ENCODE assay signal across 8 cellular contexts in the genomic region with DNA sequence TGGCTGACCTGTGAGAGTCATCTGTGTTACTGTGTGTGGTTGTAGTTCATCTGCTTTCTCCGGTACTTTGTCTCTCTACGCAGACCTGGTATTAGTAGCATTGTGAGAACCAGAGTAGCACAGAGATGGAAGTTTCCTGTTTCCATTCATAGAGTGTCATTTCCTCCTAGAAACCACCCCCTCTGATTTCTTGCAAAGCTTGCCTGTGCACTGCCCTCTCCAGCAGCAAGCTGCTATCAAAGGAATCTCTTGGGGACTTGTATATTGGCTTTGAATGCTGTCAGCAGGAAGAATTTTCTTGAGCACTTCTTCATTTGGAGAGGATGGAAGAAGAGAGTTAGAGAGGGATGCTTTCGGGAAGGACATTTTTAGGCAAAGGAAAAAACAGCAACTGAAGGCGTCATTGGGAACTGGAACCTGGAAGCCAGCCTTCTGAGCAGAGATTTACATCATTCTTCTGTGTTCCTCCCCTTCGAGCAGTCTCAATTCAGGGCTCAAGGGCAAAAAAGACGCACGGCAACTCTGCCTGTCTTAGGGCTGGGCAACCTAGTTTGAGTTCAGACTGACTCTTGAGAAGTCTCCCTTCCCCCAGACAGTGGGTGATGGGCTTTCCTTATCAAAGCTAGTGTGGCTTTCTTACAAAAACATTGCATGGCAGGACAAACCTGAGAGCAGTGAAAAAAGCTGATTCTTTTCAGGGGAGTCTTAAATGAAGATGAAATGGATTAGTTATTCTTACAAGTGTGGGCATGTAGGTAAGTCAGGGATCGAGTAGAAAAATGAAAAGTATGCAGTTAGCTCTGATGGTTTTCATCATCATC.
DNase-seq lines count a peak whose midpoint lies in the region; ATAC-seq and TF ChIP-seq lines count a peak whose summit lies in the region.

No MANE protein-coding gene starts in this region.

- H3K36me3 Mint-ChIP-seq in Caco-2 (ENCODE audit: insufficient read depth, unreplicated experiment), result peaks cover 7% of the 10 kb centered on the region

- H3K27ac ChIP-seq in SK-N-SH (ENCODE audit: low read depth in 2 of 2, low read length in 1 of 2) (peak overlapping the region in 1 of 2 experiments; percentile 83; a peak in 2 of 4 replicates), heart left ventricle (peak overlapping the region; percentile 43 to 88 (median 74)), testis (peak overlapping the region; percentile 47 to 69)

- peak overlapping the region; percentile 77 for H3K27ac Mint-ChIP-seq in Caco-2 (ENCODE audit: unreplicated experiment)

- H3K27me3 Mint-ChIP-seq in Caco-2 (ENCODE audit: insufficient read depth, unreplicated experiment), result no peaks in the 10 kb centered on the region

- no peaks in the 10 kb centered on the region for H3K9me2 ChIP-seq in SK-N-SH

- no peak for TF ChIP-seq RAD21 in SK-N-SH (IDR thresholded peaks at IDR 0.05; ENCODE audit: low read length)

- peaks cover 23% of the 10 kb centered on the region for H3K4me1 Mint-ChIP-seq in Caco-2 (ENCODE audit: low read depth, unreplicated experiment)

- POLR2A ChIA-PET in Caco-2 (lab: Charles Lee) (no interaction called here), SK-N-SH (lab: Yijun Ruan, JAX) (no interaction called here)

- BruUV-seq in Caco-2 (replicated peaks; lab: Mats Ljungman, UMichigan), result no TSS peak

- H3K4me3 Mint-ChIP-seq in Caco-2 (ENCODE audit: unreplicated experiment), result no peak overlapping the region

- CTCF ChIA-PET in Caco-2 (lab: Charles Lee), result interaction anchor here (0.8 kb wide), 1 partner anchor 272 kb away, joined by 3 read pairs; no protein-coding TSS in a partner anchor
- CTCF ChIA-PET in SK-N-SH (lab: Yijun Ruan, JAX), result interaction anchor here (0.8 kb wide), 1 partner anchor 13 kb away, joined by 4 read pairs; no protein-coding TSS in a partner anchor

- intact Hi-C loops in Caco-2 (cut with micrococcal nuclease; ENCODE audit: unreplicated experiment), result no loop called here
- intact Hi-C loops in heart left ventricle (cut with DNase I), result loop anchor here in 6 of 10 donors (5.0 to 10.0 kb wide), 5 partner anchors 45 to 85 kb away; no protein-coding TSS in a partner anchor
- intact Hi-C loops in testis (cut with DNase I; ENCODE audit: low total_unique reads), result no loop called here

- no peak for DNase-seq in Caco-2
- no peak for DNase-seq in SK-N-SH
- DNase-seq in heart left ventricle, result peak in 2 of 5 donors; percentile 46 to 65
- peak; percentile 72 for DNase-seq in testis
- DNase-seq in cortex of kidney (lab: John Stamatoyannopoulos, UW), result no peak
- no peak for DNase-seq in NCI-H82 (lab: John Stamatoyannopoulos, UW)
- no peak for DNase-seq in 8988T

- no peak for TF ChIP-seq EP300 in SK-N-SH (IDR thresholded peaks at IDR 0.05; ENCODE audit: borderline replicate concordance in 1 of 2, low read depth in 1 of 2, low read length in 1 of 2)

- no peak overlapping the region for H3K9ac ChIP-seq in SK-N-SH

- WGBS in SK-N-SH (ENCODE audit: low lambda C conversion rate), result 89% methylated on average over 8 of the region's 8 CpGs
- WGBS in heart left ventricle, 4 donors, result 11 to 26% (median 21%) methylated on average over 8 of the region's 8 CpGs
- 47 to 51% methylated on average over 7 to 8 of the region's 8 CpGs for WGBS in testis, 2 donors

- H4K20me1 ChIP-seq in SK-N-SH (ENCODE audit: insufficient read depth), result no peaks in the 10 kb centered on the region

- no peak overlapping the region for H2AFZ ChIP-seq in SK-N-SH (ENCODE audit: low read depth)

- H3K4me1 ChIP-seq in Caco-2 (peaks cover 17% of the 10 kb centered on the region), SK-N-SH (ENCODE audit: control insufficient read depth in 1 of 2, insufficient read depth in 2 of 2, low read depth in 1 of 2, low read length in 1 of 2) (peaks cover 22 to 28% of the 10 kb centered on the region in 2 experiments), heart left ventricle (peaks cover 10 to 56% (median 47%) of the 10 kb centered on the region in 12 donors), testis (peaks cover 40% of the 10 kb centered on the region)

- H3K4me3 ChIP-seq in Caco-2 (ENCODE audit: low read depth, low read length) (no peak overlapping the region), SK-N-SH (ENCODE audit: low read depth in 2 of 2, low read length in 1 of 2) (no peak overlapping the region), heart left ventricle (peak overlapping the region in 3 of 12 donors; percentile 1 to 15 (median 2)), testis (no peak overlapping the region)

- H3K9me3 ChIP-seq in Caco-2, result no peaks in the 10 kb centered on the region
- H3K9me3 ChIP-seq in SK-N-SH, result no peaks in the 10 kb centered on the region
- no peaks in the 10 kb centered on the region for H3K9me3 ChIP-seq in heart left ventricle
- H3K9me3 ChIP-seq in testis, result no peaks in the 10 kb centered on the region

- no peaks in the 10 kb centered on the region for H3K27me3 ChIP-seq in Caco-2 (replicated peaks; ENCODE audit: control insufficient read depth, insufficient read depth, low read length)
- no peaks in the 10 kb centered on the region for H3K27me3 ChIP-seq in SK-N-SH (ENCODE audit: insufficient read depth)
- H3K27me3 ChIP-seq in heart left ventricle, result no peaks in the 10 kb centered on the region
- H3K27me3 ChIP-seq in testis, result no peaks in the 10 kb centered on the region

- no peaks in the 10 kb centered on the region for H3K36me3 ChIP-seq in Caco-2 (ENCODE audit: control insufficient read depth, insufficient read depth, low read length)
- H3K36me3 ChIP-seq in SK-N-SH (replicated peaks in 1 of 2; ENCODE audit: control insufficient read depth in 1 of 2, insufficient read depth in 2 of 2, low read length in 1 of 2), result peaks cover 16 to 20% of the 10 kb centered on the region in 2 experiments
- H3K36me3 ChIP-seq in heart left ventricle, result peaks cover 0 to 15% (median 0%) of the 10 kb centered on the region in 9 donors
- H3K36me3 ChIP-seq in testis (ENCODE audit: low read depth, missing control alignments), result no peaks in the 10 kb centered on the region

- H3K9me3 Mint-ChIP-seq in Caco-2 (ENCODE audit: unreplicated experiment), result no peaks in the 10 kb centered on the region

- peak; percentile 36 for ATAC-seq in GM19468 (IDR thresholded peaks at IDR 0.05; ENCODE audit: extremely low read depth, unreplicated experiment)
- peak; percentile 23 to 77 (median 56) for ATAC-seq in heart left ventricle

- H3K79me2 ChIP-seq in SK-N-SH (ENCODE audit: insufficient read depth), result no peaks in the 10 kb centered on the region; the same call in 1 of the 2 replicates

- TF ChIP-seq CTCF in Caco-2 (IDR thresholded peaks at IDR 0.05; ENCODE audit: insufficient read depth in 1 of 2, low read depth in 1 of 2, low read length in 1 of 2, severe bottlenecking in 1 of 2, unreplicated experiment in 1 of 2), result no peak
- TF ChIP-seq CTCF in SK-N-SH (IDR thresholded peaks at IDR 0.05), result no peak
- no peak for TF ChIP-seq CTCF in heart left ventricle (IDR thresholded peaks at IDR 0.05)
- TF ChIP-seq CTCF in testis (IDR thresholded peaks at IDR 0.05), result no peak

- H3K4me2 ChIP-seq in SK-N-SH, result peak overlapping the region; percentile 23; the same call in 1 of the 2 replicates

- TF ChIP-seq POLR2A in heart left ventricle (IDR thresholded peaks at IDR 0.05), result no peak
- no peak for TF ChIP-seq POLR2A in testis (IDR thresholded peaks at IDR 0.05)

- H3F3A ChIP-seq in SK-N-SH (replicated peaks; ENCODE audit: insufficient read depth), result no peaks in the 10 kb centered on the region

TF ChIP-seq in SK-N-SH, 30 proteins besides CTCF, POLR2A, EP300 and RAD21:
- TF ChIP-seq EZH2phosphoT487 (IDR thresholded peaks at IDR 0.05; ENCODE audit: borderline replicate concordance, low read depth) (no peak), SIN3A (IDR thresholded peaks at IDR 0.05; ENCODE audit: borderline replicate concordance, low read depth, low read length) (no peak), POLR2AphosphoS5 (IDR thresholded peaks at IDR 0.05; ENCODE audit: low read depth, low read length) (no peak), RFX5 (IDR thresholded peaks at IDR 0.05; ENCODE audit: low read length) (no peak), JUND (IDR thresholded peaks at IDR 0.05) (no peak), SMC3 (IDR thresholded peaks at IDR 0.05; ENCODE audit: low read depth, low read length) (no peak), MXI1 (IDR thresholded peaks at IDR 0.05; ENCODE audit: low read depth, low read length) (no peak)
- TF ChIP-seq, protein P1, sequence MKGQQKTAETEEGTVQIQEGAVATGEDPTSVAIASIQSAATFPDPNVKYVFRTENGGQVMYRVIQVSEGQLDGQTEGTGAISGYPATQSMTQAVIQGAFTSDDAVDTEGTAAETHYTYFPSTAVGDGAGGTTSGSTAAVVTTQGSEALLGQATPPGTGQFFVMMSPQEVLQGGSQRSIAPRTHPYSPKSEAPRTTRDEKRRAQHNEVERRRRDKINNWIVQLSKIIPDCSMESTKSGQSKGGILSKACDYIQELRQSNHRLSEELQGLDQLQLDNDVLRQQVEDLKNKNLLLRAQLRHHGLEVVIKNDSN (IDR thresholded peaks at IDR 0.05; ENCODE audit: borderline replicate concordance, low read depth), result no peak
- TF ChIP-seq, protein P2, sequence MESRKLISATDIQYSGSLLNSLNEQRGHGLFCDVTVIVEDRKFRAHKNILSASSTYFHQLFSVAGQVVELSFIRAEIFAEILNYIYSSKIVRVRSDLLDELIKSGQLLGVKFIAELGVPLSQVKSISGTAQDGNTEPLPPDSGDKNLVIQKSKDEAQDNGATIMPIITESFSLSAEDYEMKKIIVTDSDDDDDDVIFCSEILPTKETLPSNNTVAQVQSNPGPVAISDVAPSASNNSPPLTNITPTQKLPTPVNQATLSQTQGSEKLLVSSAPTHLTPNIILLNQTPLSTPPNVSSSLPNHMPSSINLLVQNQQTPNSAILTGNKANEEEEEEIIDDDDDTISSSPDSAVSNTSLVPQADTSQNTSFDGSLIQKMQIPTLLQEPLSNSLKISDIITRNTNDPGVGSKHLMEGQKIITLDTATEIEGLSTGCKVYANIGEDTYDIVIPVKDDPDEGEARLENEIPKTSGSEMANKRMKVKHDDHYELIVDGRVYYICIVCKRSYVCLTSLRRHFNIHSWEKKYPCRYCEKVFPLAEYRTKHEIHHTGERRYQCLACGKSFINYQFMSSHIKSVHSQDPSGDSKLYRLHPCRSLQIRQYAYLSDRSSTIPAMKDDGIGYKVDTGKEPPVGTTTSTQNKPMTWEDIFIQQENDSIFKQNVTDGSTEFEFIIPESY (IDR thresholded peaks at IDR 0.05; ENCODE audit: borderline replicate concordance, low read depth), result no peak

Comparison
In these comparisons a context has a peak if more than half of its experiments do, and no peak if none do; other contexts are left out.
1. intact Hi-C loops: an anchor here in heart left ventricle (5.0 to 10.0 kb wide); none called in Caco-2 and testis.